In the genomic region with DNA sequence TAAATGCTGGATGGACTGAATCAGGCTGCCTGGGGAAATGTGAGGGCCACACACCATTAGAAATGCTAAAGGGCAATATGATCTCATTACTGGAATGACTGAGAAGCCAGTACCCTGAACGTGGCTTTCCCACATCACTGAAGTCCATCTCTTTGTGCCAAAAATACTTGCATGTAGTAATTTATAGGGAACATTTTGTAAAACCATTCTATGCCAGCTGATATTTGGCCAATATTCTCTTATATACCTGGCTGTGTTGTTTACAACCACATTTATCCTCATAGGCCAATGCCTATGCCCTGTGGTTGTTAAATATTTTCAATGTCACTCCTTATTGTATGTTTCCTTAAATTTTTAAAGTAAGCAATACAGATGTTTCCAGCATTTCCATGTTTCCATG, we compare ENCODE assay signal across 15 cellular contexts.
"Had no signal": no experiment of that assay in that cellular context is flagged by ENCODE, and none has a peak within 500 bp of the region (broad histone marks: within the 10 kb centered on the region; RNA-seq: fewer than 3 reads in every experiment).

No MANE protein-coding gene starts in this region.

- H3K4me3 ChIP-seq: colonic mucosa, heart left ventricle, right atrium auricular region, sigmoid colon, stomach, thyroid gland, upper lobe of left lung, uterus had no signal

- H3K27me3 ChIP-seq: colonic mucosa, right atrium auricular region, sigmoid colon, stomach, thyroid gland, upper lobe of left lung, uterus had no signal

- H3K27ac ChIP-seq: colonic mucosa, heart left ventricle, right atrium auricular region, sigmoid colon, stomach, thyroid gland, upper lobe of left lung, uterus had no signal

- H3K9me3 ChIP-seq: colonic mucosa, heart left ventricle, right atrium auricular region, sigmoid colon, stomach, thyroid gland, upper lobe of left lung, uterus had no signal

- H3K4me1 ChIP-seq: colonic mucosa, thyroid gland, upper lobe of left lung, uterus had no signal

- H3K36me3 ChIP-seq: colonic mucosa, heart left ventricle, right atrium auricular region, sigmoid colon, stomach, thyroid gland, upper lobe of left lung, uterus had no signal

- DNase-seq: colonic mucosa; effector CD8-positive, alpha-beta T cell; heart left ventricle; hippocampal formation; naive thymus-derived CD8-positive, alpha-beta T cell; posterior cingulate gyrus; sigmoid colon; small intestine; stimulated activated CD4-positive, alpha-beta T cell treated with anti-CD3 and anti-CD28 coated beads, Interleukin-12 subunit alpha, Interleukin-12 subunit beta, amount 100 ng/mL, for 4 hours; stimulated activated naive CD4-positive, alpha-beta T cell; stomach; thyroid gland; upper lobe of left lung; uterus had no signal
